In the genomic region with DNA sequence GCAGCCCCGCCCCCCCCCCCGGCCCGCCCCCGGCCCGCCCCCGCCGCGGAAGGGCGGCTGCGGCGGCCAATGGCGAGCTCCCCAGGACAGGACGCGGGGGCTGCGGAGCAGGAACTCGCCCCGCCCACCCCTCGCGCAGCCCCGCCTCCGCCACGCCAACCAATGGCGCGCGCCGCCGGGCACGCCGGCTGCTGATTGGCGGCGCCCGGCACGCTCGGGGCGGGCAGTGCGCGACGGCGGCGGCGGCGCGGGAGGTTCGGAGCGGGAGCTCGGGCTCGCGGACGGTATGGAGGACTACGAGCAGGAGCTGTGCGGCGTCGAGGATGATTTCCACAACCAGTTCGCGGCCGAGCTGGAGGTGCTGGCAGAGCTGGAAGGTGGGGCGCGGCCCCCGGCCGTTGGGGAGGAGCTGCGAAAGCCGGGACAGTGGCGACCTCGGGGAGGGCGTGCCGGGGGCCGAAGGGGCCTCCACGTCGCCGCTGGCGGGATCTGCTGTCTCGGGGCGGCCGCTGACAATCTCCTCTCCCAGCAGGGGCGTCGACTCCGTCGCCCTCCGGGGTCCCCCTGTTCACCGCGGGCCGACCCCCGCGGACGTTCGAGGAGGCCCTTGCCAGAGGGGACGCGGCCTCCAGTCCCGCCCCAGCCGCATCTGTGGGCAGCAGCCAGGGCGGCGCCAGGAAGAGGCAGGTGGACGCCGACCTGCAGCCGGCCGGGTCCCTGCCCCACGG, we compare ENCODE assay signal across 8 cellular contexts. TPM values are rescaled to one million over a fixed set of nuclear protein-coding genes. Genes with fewer than 3 reads are reported as not detected.
DNase-seq lines count a peak whose midpoint lies in the region; ATAC-seq and TF ChIP-seq lines count a peak whose summit lies in the region.

A gene (plus strand): TSS at position 222 of the 728 bp plus-strand sequence. CDS start 65 bp downstream, at position 287.

- peak within 1 kb of the TSS; percentile 98 for H3K4me3 ChIP-seq in HUES48 (ENCODE audit: low read depth, low read length)
- H3K4me3 ChIP-seq in NT2/D1 (ENCODE audit: insufficient read length, low read depth), result peak within 1 kb of the TSS; percentile 99
- peak within 1 kb of the TSS; percentile 93 for H3K4me3 ChIP-seq in endodermal cell (ENCODE audit: low read length)

- no peaks in the 10 kb centered on the region for H3K4me1 Mint-ChIP-seq in endodermal cell

- H3K27ac Mint-ChIP-seq in endodermal cell, result peak within 1 kb of the TSS; percentile 35

- peaks cover 14% of the 10 kb centered on the region for H3K36me3 Mint-ChIP-seq in endodermal cell (ENCODE audit: low read depth)

- H3K9me3 Mint-ChIP-seq in endodermal cell, result no peaks in the 10 kb centered on the region

- H3K27ac ChIP-seq in HUES48 (ENCODE audit: low read depth, low read length) (peak within 1 kb of the TSS; percentile 78), endodermal cell (ENCODE audit: low read depth, low read length) (no peak within 1 kb of the TSS)

- H3K9ac ChIP-seq in HUES48 (ENCODE audit: low read depth, low read length) (peak within 1 kb of the TSS; percentile 70), NT2/D1 (ENCODE audit: insufficient read length, low read depth) (peak within 1 kb of the TSS; percentile 99), endodermal cell (ENCODE audit: extremely low read depth, low read length, poor library complexity, severe bottlenecking) (peak within 1 kb of the TSS; percentile 68)

- H3K9me3 ChIP-seq in HUES48 (ENCODE audit: control insufficient read depth, insufficient read depth, low read length) (no peaks in the 10 kb centered on the region), NT2/D1 (ENCODE audit: insufficient read depth, low read length) (no peaks in the 10 kb centered on the region), endodermal cell (ENCODE audit: control insufficient read depth, low read length) (no peaks in the 10 kb centered on the region)

- H3K4me3 Mint-ChIP-seq in endodermal cell, result peak within 1 kb of the TSS; percentile 76

- TF ChIP-seq CTCF in endodermal cell (conservative IDR thresholded peaks at IDR 0.05), result no peak

- DNase-seq in COLO829 (ENCODE audit: low spot score), result peak; percentile 95
- DNase-seq in NT2/D1 (ENCODE audit: low read depth, low spot score), result peak; percentile 85
- peak; percentile 72 for DNase-seq in activated CD8-positive, alpha-beta memory T cell treated with anti-CD3 and anti-CD28 coated beads, Interleukin-2, amount 50 U/mL, for 24 hours (ENCODE audit: extremely low read depth)
- DNase-seq in endodermal cell, result peak; percentile 97
- peak; percentile 98 for DNase-seq in mesenteric fat pad (ENCODE audit: low spot score)
- peak; percentile 94 for DNase-seq in stimulated activated CD8-positive, alpha-beta memory T cell treated with anti-CD3 and anti-CD28 coated beads, Interleukin-12 subunit alpha, Interleukin-12 subunit beta, amount 100 ng/mL, for 4 hours (ENCODE audit: low read depth)

- ATAC-seq in GM21390 (IDR thresholded peaks at IDR 0.05; ENCODE audit: unreplicated experiment), result peak; percentile 73

- no peaks in the 10 kb centered on the region for H3K27me3 Mint-ChIP-seq in endodermal cell (ENCODE audit: insufficient read depth)

- no peaks in the 10 kb centered on the region for H3K27me3 ChIP-seq in HUES48 (ENCODE audit: control insufficient read depth, insufficient read depth, low read length)
- no peaks in the 10 kb centered on the region for H3K27me3 ChIP-seq in NT2/D1 (ENCODE audit: insufficient read depth, insufficient read length)
- no peaks in the 10 kb centered on the region for H3K27me3 ChIP-seq in endodermal cell (ENCODE audit: control insufficient read depth, insufficient read depth, low read length, poor library complexity, severe bottlenecking)

- no peaks in the 10 kb centered on the region for H3K4me1 ChIP-seq in HUES48 (ENCODE audit: control insufficient read depth, insufficient read depth, low read length)
- H3K4me1 ChIP-seq in NT2/D1 (ENCODE audit: insufficient read depth, insufficient read length), result peaks cover 14% of the 10 kb centered on the region
- peaks cover 4% of the 10 kb centered on the region for H3K4me1 ChIP-seq in endodermal cell (ENCODE audit: control insufficient read depth, insufficient read depth, low read length)

- H3K36me3 ChIP-seq in HUES48 (ENCODE audit: control insufficient read depth, insufficient read depth, low read length) (peaks cover 52% of the 10 kb centered on the region), NT2/D1 (ENCODE audit: insufficient read depth, insufficient read length, low read length) (peaks cover 79% of the 10 kb centered on the region), endodermal cell (ENCODE audit: control insufficient read depth, insufficient read depth, low read length) (peaks cover 29% of the 10 kb centered on the region)

- 0 to 1% methylated on average over 56 to 95 of the region's 97 CpGs for WGBS in endodermal cell (ENCODE audit: insufficient coverage in 1 of 2, insufficient read length in 1 of 2), 2 experiments

RNA-seq across cellular contexts. Expression of the gene that starts here (rescaled TPM):
- total RNA-seq in endodermal cell, result 100 to 1,000 TPM; 158 to 169 TPM
- 68.9 TPM for polyA plus RNA-seq in endodermal cell (2013, experiment 1 of 2)
- polyA plus RNA-seq in endodermal cell (2013, experiment 2 of 2), result 68.6 TPM
- total RNA-seq in mesenteric fat pad, result 5.6 TPM

Comparison
In these comparisons a context has a peak if more than half of its experiments do, and no peak if none do; other contexts are left out.
1. RNA of the gene that starts here (total RNA-seq): 158 to 169 TPM in endodermal cell; 5.6 TPM in mesenteric fat pad (single experiment); every median in the first group is over 10 times any median in the second.
2. Peak in every context shown above with its lines, with median percentiles within 50 percentile points of each other: DNase-seq, H3K4me3 ChIP-seq and H3K9ac ChIP-seq.